Comparison of ENCODE assay signal across 8 cellular contexts in genomic region chr16:74035816-74036215, GRCh38.
A peak's percentile ranks its signal among the peaks of the same experiment; 100 is the strongest.
DNase-seq lines count a peak whose midpoint lies in the region; ATAC-seq and TF ChIP-seq lines count a peak whose summit lies in the region.

No MANE protein-coding gene starts in this region.

- no peaks in the 10 kb centered on the region for H3K27me3 ChIP-seq in Peyer's patch

- no peaks in the 10 kb centered on the region for H3K4me1 ChIP-seq in Peyer's patch

- no peak overlapping the region for H3K4me3 ChIP-seq in HFF-Myc (replicated peaks; ENCODE audit: low read depth, low read length)
- H3K4me3 ChIP-seq in Peyer's patch: no peak overlapping the region

- no peaks in the 10 kb centered on the region for H3K36me3 ChIP-seq in Peyer's patch

- no peak for TF ChIP-seq POLR2A in Peyer's patch (IDR thresholded peaks at IDR 0.05)

- in situ Hi-C loops in G401 (cut with HindIII; ENCODE audit: low sequenced_read_pairs): no loop called here

- ATAC-seq in HG02798 (IDR thresholded peaks at IDR 0.05; ENCODE audit: poor library complexity, unreplicated experiment): no peak

- peak; percentile 45 for TF ChIP-seq CTCF in HFF-Myc (IDR thresholded peaks at IDR 0.05; ENCODE audit: low read depth, low read length, missing control alignments)
- TF ChIP-seq CTCF in Peyer's patch (IDR thresholded peaks at IDR 0.05): no peak

- peak; percentile 20 for DNase-seq in ELR (ENCODE audit: low read depth)
- peak; percentile 16 for DNase-seq in HFF-Myc (ENCODE audit: extremely low read depth, low read depth)
- peak; percentile 25 for DNase-seq in SK-N-DZ (ENCODE audit: low spot score)
- peak; percentile 50 for DNase-seq in left kidney (ENCODE audit: low read depth, low spot score)
- DNase-seq in activated CD4-positive, alpha-beta T cell treated with anti-CD3 and anti-CD28 coated beads, Interleukin-2, amount 50 U/mL, for 1 hour: no peak
- no peak for DNase-seq in Peyer's patch
- no peak for DNase-seq in G401 (ENCODE audit: low spot score)

- no peak overlapping the region for H3K27ac ChIP-seq in Peyer's patch

- no peaks in the 10 kb centered on the region for H3K9me3 ChIP-seq in Peyer's patch

Comparison
In these comparisons a context has a peak if more than half of its experiments do, and no peak if none do; other contexts are left out.
1. DNase-seq: peak in ELR (single experiment), HFF-Myc (single experiment), SK-N-DZ (single experiment) and left kidney (single experiment); none in activated CD4-positive, alpha-beta T cell treated with anti-CD3 and anti-CD28 coated beads, Interleukin-2, amount 50 U/mL, for 1 hour (single experiment), Peyer's patch (0 of 3) and G401 (single experiment).